In the genomic region with DNA sequence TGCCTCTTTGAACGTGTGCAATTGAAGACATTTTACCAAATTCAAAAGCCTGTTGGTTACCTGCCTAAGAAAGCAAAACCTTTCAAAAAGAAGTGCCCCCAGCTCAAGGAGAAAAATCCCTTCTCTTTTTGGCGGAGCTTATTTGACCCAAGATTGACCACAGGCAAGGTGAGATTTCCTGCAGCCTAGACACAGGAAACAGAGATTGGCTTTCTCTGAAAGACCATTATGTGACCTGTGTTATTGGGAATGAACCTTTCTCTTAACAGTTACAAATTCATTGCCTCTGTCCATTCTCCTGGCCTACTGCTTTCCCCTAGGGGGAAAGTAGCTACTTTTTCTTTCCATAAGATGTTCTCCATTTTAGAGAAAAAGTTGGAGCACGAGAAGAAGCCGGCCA, we compare ENCODE assay signal across 2 cellular contexts.
TF ChIP-seq lines count a peak whose summit lies in the region.

No MANE protein-coding gene starts in this region.

TF ChIP-seq in HEK293, 187 proteins besides CTCF, POLR2A, EP300 and RAD21:
- TF ChIP-seq ZNF394 (tag by site-specific recombination; IDR thresholded peaks at IDR 0.05; ENCODE audit: borderline replicate concordance) (no peak), PRDM1 (tag by site-specific recombination; IDR thresholded peaks at IDR 0.05) (peak; percentile 74), ZNF138 (tag by site-specific recombination; IDR thresholded peaks at IDR 0.05; ENCODE audit: borderline replicate concordance) (no peak), ZNF48 (tag by site-specific recombination; IDR thresholded peaks at IDR 0.05) (no peak)

TF ChIP-seq in K562, 482 proteins besides CTCF, POLR2A, EP300 and RAD21:
- TF ChIP-seq DMBX1 (CRISPR knock-in tag; IDR thresholded peaks at IDR 0.05; ENCODE audit: borderline replicate concordance), result no peak
- no peak for TF ChIP-seq TCF7L2 (IDR thresholded peaks at IDR 0.05; ENCODE audit: low read depth, low read length)
- no peak for TF ChIP-seq CXXC5 (CRISPR knock-in tag; IDR thresholded peaks at IDR 0.05)
- TF ChIP-seq ZNF764 (CRISPR knock-in tag; IDR thresholded peaks at IDR 0.05; ENCODE audit: low read depth), result no peak
- TF ChIP-seq SMAD3 (CRISPR knock-in tag; conservative IDR thresholded peaks at IDR 0.05), result no peak
- no peak for TF ChIP-seq POLR3G (IDR thresholded peaks at IDR 0.05; ENCODE audit: extremely low read depth, insufficient read length, insufficient replicate concordance)
- TF ChIP-seq, protein P1, sequence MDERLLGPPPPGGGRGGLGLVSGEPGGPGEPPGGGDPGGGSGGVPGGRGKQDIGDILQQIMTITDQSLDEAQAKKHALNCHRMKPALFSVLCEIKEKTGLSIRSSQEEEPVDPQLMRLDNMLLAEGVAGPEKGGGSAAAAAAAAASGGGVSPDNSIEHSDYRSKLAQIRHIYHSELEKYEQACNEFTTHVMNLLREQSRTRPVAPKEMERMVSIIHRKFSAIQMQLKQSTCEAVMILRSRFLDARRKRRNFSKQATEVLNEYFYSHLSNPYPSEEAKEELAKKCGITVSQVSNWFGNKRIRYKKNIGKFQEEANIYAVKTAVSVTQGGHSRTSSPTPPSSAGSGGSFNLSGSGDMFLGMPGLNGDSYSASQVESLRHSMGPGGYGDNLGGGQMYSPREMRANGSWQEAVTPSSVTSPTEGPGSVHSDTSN (CRISPR knock-in tag; IDR thresholded peaks at IDR 0.05; ENCODE audit: low read depth), result no peak
- TF ChIP-seq, protein P1 (tag; conservative IDR thresholded peaks at IDR 0.05; ENCODE audit: low read depth), result no peak
- no peak for TF ChIP-seq NRF1 (conservative IDR thresholded peaks at IDR 0.05 in 1 of 2, IDR thresholded peaks at IDR 0.05 in 1 of 2)
- TF ChIP-seq ESRRB (CRISPR knock-in tag; IDR thresholded peaks at IDR 0.05; ENCODE audit: borderline replicate concordance), result no peak
- no peak for TF ChIP-seq LEF1 (IDR thresholded peaks at IDR 0.05)
- no peak for TF ChIP-seq CEBPG (CRISPR knock-in tag; IDR thresholded peaks at IDR 0.05)
- TF ChIP-seq CEBPG (tag; conservative IDR thresholded peaks at IDR 0.05 in 1 of 2, IDR thresholded peaks at IDR 0.05 in 1 of 2), result no peak
- no peak for TF ChIP-seq ARID2 (IDR thresholded peaks at IDR 0.05)
- no peak for TF ChIP-seq SLC30A9 (CRISPR knock-in tag; IDR thresholded peaks at IDR 0.05)
- TF ChIP-seq, protein P2, sequence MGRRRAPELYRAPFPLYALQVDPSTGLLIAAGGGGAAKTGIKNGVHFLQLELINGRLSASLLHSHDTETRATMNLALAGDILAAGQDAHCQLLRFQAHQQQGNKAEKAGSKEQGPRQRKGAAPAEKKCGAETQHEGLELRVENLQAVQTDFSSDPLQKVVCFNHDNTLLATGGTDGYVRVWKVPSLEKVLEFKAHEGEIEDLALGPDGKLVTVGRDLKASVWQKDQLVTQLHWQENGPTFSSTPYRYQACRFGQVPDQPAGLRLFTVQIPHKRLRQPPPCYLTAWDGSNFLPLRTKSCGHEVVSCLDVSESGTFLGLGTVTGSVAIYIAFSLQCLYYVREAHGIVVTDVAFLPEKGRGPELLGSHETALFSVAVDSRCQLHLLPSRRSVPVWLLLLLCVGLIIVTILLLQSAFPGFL (CRISPR knock-in tag; IDR thresholded peaks at IDR 0.05), result no peak
- TF ChIP-seq ILK (tag; IDR thresholded peaks at IDR 0.05; ENCODE audit: borderline replicate concordance, low read depth), result no peak
- no peak for TF ChIP-seq FOXK2 (conservative IDR thresholded peaks at IDR 0.05 in 1 of 2, IDR thresholded peaks at IDR 0.05 in 1 of 2; ENCODE audit: low read depth in 2 of 2)
- TF ChIP-seq, protein P3, sequence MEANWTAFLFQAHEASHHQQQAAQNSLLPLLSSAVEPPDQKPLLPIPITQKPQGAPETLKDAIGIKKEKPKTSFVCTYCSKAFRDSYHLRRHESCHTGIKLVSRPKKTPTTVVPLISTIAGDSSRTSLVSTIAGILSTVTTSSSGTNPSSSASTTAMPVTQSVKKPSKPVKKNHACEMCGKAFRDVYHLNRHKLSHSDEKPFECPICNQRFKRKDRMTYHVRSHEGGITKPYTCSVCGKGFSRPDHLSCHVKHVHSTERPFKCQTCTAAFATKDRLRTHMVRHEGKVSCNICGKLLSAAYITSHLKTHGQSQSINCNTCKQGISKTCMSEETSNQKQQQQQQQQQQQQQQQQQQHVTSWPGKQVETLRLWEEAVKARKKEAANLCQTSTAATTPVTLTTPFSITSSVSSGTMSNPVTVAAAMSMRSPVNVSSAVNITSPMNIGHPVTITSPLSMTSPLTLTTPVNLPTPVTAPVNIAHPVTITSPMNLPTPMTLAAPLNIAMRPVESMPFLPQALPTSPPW (CRISPR knock-in tag; IDR thresholded peaks at IDR 0.05), result no peak
- TF ChIP-seq MCM2 (IDR thresholded peaks at IDR 0.05; ENCODE audit: low read depth), result no peak
- no peak for TF ChIP-seq SIRT6 (IDR thresholded peaks at IDR 0.05; ENCODE audit: low read depth, low read length)
